ENCODE assay signal across 19 cellular contexts in genomic region chr14:54775486-54776100, GRCh38.
A peak's percentile ranks its signal among the peaks of the same experiment; 100 is the strongest.
DNase-seq lines count a peak whose midpoint lies in the region; ATAC-seq, FAIRE-seq and TF ChIP-seq lines count a peak whose summit lies in the region.
"Had no signal": no experiment of that assay in that cellular context is flagged by ENCODE, and none has a peak within 500 bp of the region (broad histone marks: within the 10 kb centered on the region; RNA-seq: fewer than 3 reads in every experiment).

No MANE protein-coding gene starts in this region.

- no peaks in the 10 kb centered on the region for H3K27me3 ChIP-seq in sigmoid colon
- H3K27me3 ChIP-seq: right lobe of liver had no signal

- H3K27me3 Mint-ChIP-seq in activated naive CD8-positive, alpha-beta T cell, result peaks cover 2% of the 10 kb centered on the region
- H3K27me3 Mint-ChIP-seq in activated naive CD8-positive, alpha-beta T cell treated with anti-CD3 and anti-CD28 coated beads, Interleukin-2, amount 50 U/mL, for 24 hours, result peaks cover 7% of the 10 kb centered on the region
- peaks cover 44% of the 10 kb centered on the region for H3K27me3 Mint-ChIP-seq in dendritic cell treated with granulocyte-macrophage colony-stimulating factor and Interleukin-4, amounts not matched to agents 40 ng/mL and 50 ng/mL, for 4 days
- H3K27me3 Mint-ChIP-seq in type B pancreatic cell, result no peaks in the 10 kb centered on the region

- peaks cover 43% of the 10 kb centered on the region for H3K4me1 Mint-ChIP-seq in activated naive CD8-positive, alpha-beta T cell (ENCODE audit: low read depth)
- peaks cover 64% of the 10 kb centered on the region for H3K4me1 Mint-ChIP-seq in activated naive CD8-positive, alpha-beta T cell treated with anti-CD3 and anti-CD28 coated beads, Interleukin-2, amount 50 U/mL, for 24 hours
- peaks cover 65% of the 10 kb centered on the region for H3K4me1 Mint-ChIP-seq in dendritic cell treated with granulocyte-macrophage colony-stimulating factor and Interleukin-4, amounts not matched to agents 40 ng/mL and 50 ng/mL, for 4 days (ENCODE audit: low read depth)
- peaks cover 28% of the 10 kb centered on the region for H3K4me1 Mint-ChIP-seq in type B pancreatic cell (ENCODE audit: unreplicated experiment)

- peak overlapping the region in 3 of 4 donors; percentile 35 to 91 (median 90) for H3K27ac ChIP-seq in sigmoid colon
- H3K27ac ChIP-seq: lower lobe of right lung had no signal

- H3K4me3 ChIP-seq in sigmoid colon, result no peak overlapping the region
- H3K4me3 ChIP-seq: lower lobe of right lung, right lobe of liver had no signal

- WGBS in sigmoid colon, 2 donors, result 79 to 94% methylated on average over 8 of the region's 8 CpGs

- ATAC-seq in activated naive CD8-positive, alpha-beta T cell treated with anti-CD3 and anti-CD28 coated beads, Interleukin-2, amount 50 U/mL, for 24 hours, result no peak
- no peak for ATAC-seq in GM21825 (IDR thresholded peaks at IDR 0.05; ENCODE audit: unreplicated experiment)

- TF ChIP-seq CTCF in sigmoid colon (IDR thresholded peaks at IDR 0.05), result no peak
- no peak for TF ChIP-seq CTCF in type B pancreatic cell (conservative IDR thresholded peaks at IDR 0.05)

- TF ChIP-seq POLR2A in sigmoid colon (IDR thresholded peaks at IDR 0.05), result no peak

- H3K36me3 ChIP-seq in sigmoid colon, result peaks cover 0 to 49% (median 21%) of the 10 kb centered on the region in 4 donors

- DNase-seq in activated naive CD8-positive, alpha-beta T cell treated with anti-CD3 and anti-CD28 coated beads, Interleukin-2, amount 50 U/mL, for 24 hours, result no peak
- DNase-seq in HTR-8/SVneo (ENCODE audit: insufficient read length, low spot score) (no peak), sigmoid colon (peak; percentile 60), urothelium cell line (ENCODE audit: low spot score) (no peak), type B pancreatic cell (ENCODE audit: extremely low spot score, unreplicated experiment) (no peak)
- DNase-seq: ACHN; DMS 273 treated with DMSO at 0.1 percent for 48 hours; effector memory CD4-positive, alpha-beta T cell; NCI-H1417; NCI-H2107; NCI-H510A; SW 1271 had no signal

- TF ChIP-seq EP300 in sigmoid colon (IDR thresholded peaks at IDR 0.05), result no peak

- H3K4me3 Mint-ChIP-seq in activated naive CD8-positive, alpha-beta T cell, result peak overlapping the region; percentile 73
- no peak overlapping the region for H3K4me3 Mint-ChIP-seq in activated naive CD8-positive, alpha-beta T cell treated with anti-CD3 and anti-CD28 coated beads, Interleukin-2, amount 50 U/mL, for 24 hours
- no peak overlapping the region for H3K4me3 Mint-ChIP-seq in dendritic cell treated with granulocyte-macrophage colony-stimulating factor and Interleukin-4, amounts not matched to agents 40 ng/mL and 50 ng/mL, for 4 days
- H3K4me3 Mint-ChIP-seq in type B pancreatic cell, result no peak overlapping the region
- H3K4me3 Mint-ChIP-seq: CD4-positive, CD25-positive, alpha-beta regulatory T cell had no signal

- peak; percentile 67 for FAIRE-seq in HTR-8/SVneo (lab: Jason Lieb, UNC)
- no peak for FAIRE-seq in urothelium cell line (lab: Jason Lieb, UNC)

- H3K36me3 Mint-ChIP-seq in activated naive CD8-positive, alpha-beta T cell, result no peaks in the 10 kb centered on the region
- peaks cover 3% of the 10 kb centered on the region for H3K36me3 Mint-ChIP-seq in activated naive CD8-positive, alpha-beta T cell treated with anti-CD3 and anti-CD28 coated beads, Interleukin-2, amount 50 U/mL, for 24 hours (ENCODE audit: low read depth)
- H3K36me3 Mint-ChIP-seq in dendritic cell treated with granulocyte-macrophage colony-stimulating factor and Interleukin-4, amounts not matched to agents 40 ng/mL and 50 ng/mL, for 4 days (ENCODE audit: low read depth), result no peaks in the 10 kb centered on the region
- H3K36me3 Mint-ChIP-seq in type B pancreatic cell, result peaks cover 14% of the 10 kb centered on the region
- H3K36me3 Mint-ChIP-seq: CD4-positive, CD25-positive, alpha-beta regulatory T cell had no signal

- no peaks in the 10 kb centered on the region for H3K9me3 Mint-ChIP-seq in activated naive CD8-positive, alpha-beta T cell (ENCODE audit: low read depth)
- H3K9me3 Mint-ChIP-seq in activated naive CD8-positive, alpha-beta T cell treated with anti-CD3 and anti-CD28 coated beads, Interleukin-2, amount 50 U/mL, for 24 hours, result no peaks in the 10 kb centered on the region
- no peaks in the 10 kb centered on the region for H3K9me3 Mint-ChIP-seq in dendritic cell treated with granulocyte-macrophage colony-stimulating factor and Interleukin-4, amounts not matched to agents 40 ng/mL and 50 ng/mL, for 4 days
- no peaks in the 10 kb centered on the region for H3K9me3 Mint-ChIP-seq in type B pancreatic cell
- H3K9me3 Mint-ChIP-seq: activated T-helper 2 cell treated with anti-CD3 and anti-CD28 coated beads, Interferon-gamma antibody, Interleukin-2, Interleukin-4, amounts not matched to agents 10 μg/mL and 5 μg/mL and 100 μg/mL, durations not matched to agents 14 hours and 24 hours and 36 hours; CD4-positive, CD25-positive, alpha-beta regulatory T cell had no signal

- H3K27ac Mint-ChIP-seq in activated naive CD8-positive, alpha-beta T cell, result no peak overlapping the region
- H3K27ac Mint-ChIP-seq in activated naive CD8-positive, alpha-beta T cell treated with anti-CD3 and anti-CD28 coated beads, Interleukin-2, amount 50 U/mL, for 24 hours, result no peak overlapping the region
- peak overlapping the region; percentile 15 for H3K27ac Mint-ChIP-seq in dendritic cell treated with granulocyte-macrophage colony-stimulating factor and Interleukin-4, amounts not matched to agents 40 ng/mL and 50 ng/mL, for 4 days
- H3K27ac Mint-ChIP-seq in type B pancreatic cell, result no peak overlapping the region
- H3K27ac Mint-ChIP-seq: activated T-helper 2 cell treated with anti-CD3 and anti-CD28 coated beads, Interferon-gamma antibody, Interleukin-2, Interleukin-4, amounts not matched to agents 10 μg/mL and 5 μg/mL and 100 μg/mL, durations not matched to agents 14 hours and 24 hours and 36 hours had no signal

- intact Hi-C loops in dendritic cell treated with granulocyte-macrophage colony-stimulating factor and Interleukin-4, amounts not matched to agents 40 ng/mL and 50 ng/mL, for 4 days (cut with micrococcal nuclease), result no loop called here
- intact Hi-C loops in sigmoid colon (cut with DNase I), result no loop called here

- H3K9me3 ChIP-seq in sigmoid colon, result no peaks in the 10 kb centered on the region
- H3K9me3 ChIP-seq: lower lobe of right lung, right lobe of liver had no signal

- peaks cover 0 to 61% (median 43%) of the 10 kb centered on the region in 4 donors for H3K4me1 ChIP-seq in sigmoid colon
